8 cellular contexts compared by ENCODE assay signal in the genomic region with DNA sequence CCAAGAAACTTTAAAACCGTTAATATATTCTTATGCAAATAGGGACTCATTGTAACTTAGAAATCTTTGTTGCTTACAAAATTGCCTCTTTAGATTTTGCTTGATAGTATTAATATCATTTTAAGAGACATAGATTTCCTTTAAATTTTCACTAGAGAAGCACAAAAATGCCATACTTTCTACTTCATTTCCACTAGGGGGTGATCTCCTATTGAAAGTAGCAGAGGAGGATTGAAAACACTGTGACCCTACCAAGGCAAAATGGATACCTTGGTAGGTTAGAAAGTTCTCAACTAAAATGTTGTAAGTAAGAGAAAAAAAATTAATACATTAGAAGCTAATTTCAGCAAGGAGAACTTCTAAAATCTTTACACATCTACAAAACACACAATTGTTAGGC.
A peak's percentile ranks its signal among the peaks of the same experiment; 100 is the strongest.
DNase-seq lines count a peak whose midpoint lies in the region; ATAC-seq and TF ChIP-seq lines count a peak whose summit lies in the region.

No MANE protein-coding gene starts in this region.

- no peaks in the 10 kb centered on the region for H3K4me1 Mint-ChIP-seq in activated CD4-positive, alpha-beta memory T cell treated with anti-CD3 and anti-CD28 coated beads for 36 hours (ENCODE audit: low read depth)

- H3K9me3 ChIP-seq in NT2/D1 (ENCODE audit: insufficient read depth, low read length) (no peaks in the 10 kb centered on the region), psoas muscle (no peaks in the 10 kb centered on the region)

- no peak overlapping the region for H3K9ac ChIP-seq in NT2/D1 (ENCODE audit: insufficient read length, low read depth)

- H3K27me3 ChIP-seq in NT2/D1 (ENCODE audit: insufficient read depth, insufficient read length) (no peaks in the 10 kb centered on the region), psoas muscle (ENCODE audit: insufficient read depth in 3 of 3, low read length in 2 of 3) (no peaks in the 10 kb centered on the region)

- H3K27ac Mint-ChIP-seq in activated CD4-positive, alpha-beta memory T cell treated with anti-CD3 and anti-CD28 coated beads for 36 hours: no peak overlapping the region

- H3K9me3 Mint-ChIP-seq in activated CD4-positive, alpha-beta memory T cell treated with anti-CD3 and anti-CD28 coated beads for 36 hours: no peaks in the 10 kb centered on the region

- no peaks in the 10 kb centered on the region for H3K27me3 Mint-ChIP-seq in activated CD4-positive, alpha-beta memory T cell treated with anti-CD3 and anti-CD28 coated beads for 36 hours

- no peak overlapping the region for H3K4me3 Mint-ChIP-seq in activated CD4-positive, alpha-beta memory T cell treated with anti-CD3 and anti-CD28 coated beads for 36 hours

- CTCF ChIA-PET in activated CD4-positive, alpha-beta memory T cell treated with anti-CD3 and anti-CD28 coated beads for 36 hours (lab: Charles Lee): interaction anchor here (1.5 kb wide), 1 partner anchor 1000 kb away, joined by 5 read pairs; no protein-coding TSS in a partner anchor

- H3K4me1 ChIP-seq in NT2/D1 (ENCODE audit: insufficient read depth, insufficient read length) (no peaks in the 10 kb centered on the region), psoas muscle (no peaks in the 10 kb centered on the region)

- 45 to 63% (median 50%) methylated on average over 1 of the region's 1 CpG for WGBS in psoas muscle, 3 donors

- intact Hi-C loops in psoas muscle (cut with DNase I): no loop called here
- intact Hi-C loops in activated CD4-positive, alpha-beta memory T cell treated with anti-CD3 and anti-CD28 coated beads for 36 hours (cut with micrococcal nuclease): loop anchor here (2.0 to 5.0 kb wide), 2 partner anchors 1002 to 1308 kb away; no protein-coding TSS in a partner anchor

- peak; percentile 32 for DNase-seq in A172 (ENCODE audit: low spot score)
- peak; percentile 16 for DNase-seq in NT2/D1 (ENCODE audit: low read depth, low spot score)
- DNase-seq in epithelial cell of prostate (ENCODE audit: low read depth, low spot score): peak; percentile 3
- DNase-seq in psoas muscle: no peak
- DNase-seq in NCI-H128 (lab: John Stamatoyannopoulos, UW; ENCODE audit: unreplicated experiment): no peak
- DNase-seq in activated CD4-positive, alpha-beta memory T cell treated with anti-CD3 and anti-CD28 coated beads for 36 hours: no peak

- no peaks in the 10 kb centered on the region for H3K36me3 Mint-ChIP-seq in activated CD4-positive, alpha-beta memory T cell treated with anti-CD3 and anti-CD28 coated beads for 36 hours

- ATAC-seq in HG02852 (IDR thresholded peaks at IDR 0.05; ENCODE audit: unreplicated experiment): peak; percentile 44
- ATAC-seq in psoas muscle: no peak

- TF ChIP-seq CTCF in GM12874 (IDR thresholded peaks at IDR 0.05; ENCODE audit: insufficient read depth, low read depth, low read length) (0 out of 2 replicates have a peak, but pooled peaks have one; percentile 22), psoas muscle (IDR thresholded peaks at IDR 0.05) (peak; percentile 49)

- H3K27ac ChIP-seq in epithelial cell of prostate (no peak overlapping the region), psoas muscle (no peak overlapping the region)

- H3K36me3 ChIP-seq in NT2/D1 (ENCODE audit: insufficient read depth, insufficient read length, low read length) (no peaks in the 10 kb centered on the region), psoas muscle (ENCODE audit: insufficient read depth in 1 of 2, low read depth in 1 of 2) (no peaks in the 10 kb centered on the region)

- POLR2A ChIA-PET in activated CD4-positive, alpha-beta memory T cell treated with anti-CD3 and anti-CD28 coated beads for 36 hours (lab: Charles Lee): no interaction called here

- H3K4me3 ChIP-seq in NT2/D1 (ENCODE audit: insufficient read length, low read depth) (no peak overlapping the region), psoas muscle (no peak overlapping the region)

Comparison
In these comparisons a context has a peak if more than half of its experiments do, and no peak if none do; other contexts are left out.
1. DNase-seq: peak in A172 (single experiment), NT2/D1 (single experiment) and epithelial cell of prostate (single experiment); none in psoas muscle (0 of 2), NCI-H128 (single experiment) and activated CD4-positive, alpha-beta memory T cell treated with anti-CD3 and anti-CD28 coated beads for 36 hours (single experiment).